In the genomic region with DNA sequence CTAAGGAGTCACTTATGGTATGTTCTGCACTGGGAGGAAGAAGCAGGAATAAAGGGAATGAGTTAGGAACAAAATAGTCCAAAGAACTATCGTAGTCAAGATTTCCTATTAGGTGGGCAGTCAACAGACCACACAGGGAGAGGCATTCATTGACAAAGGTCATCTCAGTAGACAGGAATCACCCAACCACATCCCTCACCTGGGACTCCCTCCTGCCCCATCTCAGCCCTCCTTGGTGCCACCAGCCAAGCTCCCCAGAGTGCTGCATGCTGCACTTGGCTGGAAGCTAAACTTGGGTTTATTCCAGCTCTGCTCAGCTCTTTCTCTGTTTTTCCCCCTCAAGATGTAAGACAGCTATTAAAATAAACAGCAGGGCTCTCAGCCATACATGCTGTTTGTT, we compare ENCODE assay signal across 19 cellular contexts.
A peak's percentile ranks its signal among the peaks of the same experiment; 100 is the strongest.
DNase-seq lines count a peak whose midpoint lies in the region; ATAC-seq and TF ChIP-seq lines count a peak whose summit lies in the region.
"Had no signal": no experiment of that assay in that cellular context is flagged by ENCODE, and none has a peak within 500 bp of the region (broad histone marks: within the 10 kb centered on the region; RNA-seq: fewer than 3 reads in every experiment).

No MANE protein-coding gene starts in this region.

- H3K27me3 Mint-ChIP-seq in Caco-2 (ENCODE audit: insufficient read depth, unreplicated experiment) = no peaks in the 10 kb centered on the region

- H3K9me3 Mint-ChIP-seq in Caco-2 (ENCODE audit: unreplicated experiment) = peaks cover 24% of the 10 kb centered on the region

- no peak overlapping the region for H3K27ac Mint-ChIP-seq in Caco-2 (ENCODE audit: unreplicated experiment)
- H3K27ac Mint-ChIP-seq: CD4-positive, alpha-beta memory T cell; CD4-positive, CD25-positive, alpha-beta regulatory T cell; CD8-positive, alpha-beta memory T cell had no signal

- WGBS in psoas muscle, 3 donors = 82 to 93% (median 92%) methylated on average over 1 of the region's 1 CpG

- no peaks in the 10 kb centered on the region for H3K4me1 Mint-ChIP-seq in Caco-2 (ENCODE audit: low read depth, unreplicated experiment)
- H3K4me1 Mint-ChIP-seq: CD14-positive monocyte; CD4-positive, alpha-beta memory T cell; CD4-positive, CD25-positive, alpha-beta regulatory T cell; CD8-positive, alpha-beta memory T cell had no signal

- CTCF ChIA-PET in Caco-2 (lab: Charles Lee) = no interaction called here

- H3K4me1 ChIP-seq in psoas muscle = no peaks in the 10 kb centered on the region
- H3K4me1 ChIP-seq in Caco-2 = peaks cover 4% of the 10 kb centered on the region; the same call in 1 of the 2 replicates
- H3K4me1 ChIP-seq: BE2C, BLaER1 had no signal

- DNase-seq in cerebellum (ENCODE audit: low spot score) (peak; percentile 74), coronary artery (ENCODE audit: low spot score) (peak; percentile 28), islet precursor cell (peak; percentile 12), T-helper 9 cell (no peak), psoas muscle (no peak), middle frontal gyrus (ENCODE audit: extremely low spot score, low spot score) (no peak), Caco-2 (no peak)
- DNase-seq: 8988T; ACHN; BE2C; Calu3; CD4-positive, alpha-beta memory T cell; CD4-positive, CD25-positive, alpha-beta regulatory T cell; CD8-positive, alpha-beta memory T cell; COR-L47; GF-D8 had no signal

- H3K36me3 Mint-ChIP-seq in Caco-2 (ENCODE audit: insufficient read depth, unreplicated experiment) = no peaks in the 10 kb centered on the region
- H3K36me3 Mint-ChIP-seq: CD4-positive, CD25-positive, alpha-beta regulatory T cell had no signal

- H3K4me3 ChIP-seq in coronary artery (no peak overlapping the region), psoas muscle (no peak overlapping the region), Caco-2 (ENCODE audit: low read depth, low read length) (no peak overlapping the region)
- H3K4me3 ChIP-seq: BLaER1 had no signal

- H3K9me3 ChIP-seq in psoas muscle = peaks cover 13% of the 10 kb centered on the region
- H3K9me3 ChIP-seq in Caco-2 = peaks cover 22% of the 10 kb centered on the region; the same call in 1 of the 2 replicates
- H3K9me3 ChIP-seq: BE2C had no signal

- H3K27ac ChIP-seq in VCaP (peak overlapping the region; percentile 59), coronary artery (no peak overlapping the region), psoas muscle (no peak overlapping the region)
- H3K27ac ChIP-seq: BLaER1 had no signal

- TF ChIP-seq CTCF in VCaP (conservative IDR thresholded peaks at IDR 0.05) (no peak), coronary artery (IDR thresholded peaks at IDR 0.05) (no peak), psoas muscle (IDR thresholded peaks at IDR 0.05) (no peak), Caco-2 (IDR thresholded peaks at IDR 0.05; ENCODE audit: insufficient read depth in 1 of 2, low read depth in 1 of 2, low read length in 1 of 2, severe bottlenecking in 1 of 2, unreplicated experiment in 1 of 2) (no peak)

- no TSS peak for BruUV-seq in Caco-2 (replicated peaks; lab: Mats Ljungman, UMichigan)

- intact Hi-C loops in psoas muscle (cut with DNase I) (no loop called here), Caco-2 (cut with micrococcal nuclease; ENCODE audit: unreplicated experiment) (no loop called here)

- POLR2A ChIA-PET in Caco-2 (lab: Charles Lee) = no interaction called here

- no peaks in the 10 kb centered on the region for H3K36me3 ChIP-seq in psoas muscle (ENCODE audit: insufficient read depth in 1 of 2, low read depth in 1 of 2)
- H3K36me3 ChIP-seq in Caco-2 (ENCODE audit: control insufficient read depth, insufficient read depth, low read length) = no peaks in the 10 kb centered on the region
- H3K36me3 ChIP-seq: BE2C, BLaER1 had no signal

- H3K4me3 Mint-ChIP-seq in Caco-2 (ENCODE audit: unreplicated experiment) = no peak overlapping the region
- H3K4me3 Mint-ChIP-seq: CD14-positive monocyte; CD4-positive, alpha-beta memory T cell; CD4-positive, CD25-positive, alpha-beta regulatory T cell; CD8-positive, alpha-beta memory T cell had no signal

- no peaks in the 10 kb centered on the region for H3K27me3 ChIP-seq in psoas muscle (ENCODE audit: insufficient read depth in 3 of 3, low read length in 2 of 3)
- H3K27me3 ChIP-seq in Caco-2 (replicated peaks; ENCODE audit: control insufficient read depth, insufficient read depth, low read length) = no peaks in the 10 kb centered on the region
- H3K27me3 ChIP-seq: BE2C, BLaER1 had no signal

- ATAC-seq in psoas muscle = no peak

Comparison
In these comparisons a context has a peak if more than half of its experiments do, and no peak if none do; other contexts are left out.
1. DNase-seq: peak in cerebellum (single experiment), coronary artery (single experiment) and islet precursor cell (single experiment); none in T-helper 9 cell (single experiment), psoas muscle (0 of 2), middle frontal gyrus (single experiment) and Caco-2 (0 of 2).